Comparison of ENCODE assay signal across 34 cellular contexts in the genomic region with DNA sequence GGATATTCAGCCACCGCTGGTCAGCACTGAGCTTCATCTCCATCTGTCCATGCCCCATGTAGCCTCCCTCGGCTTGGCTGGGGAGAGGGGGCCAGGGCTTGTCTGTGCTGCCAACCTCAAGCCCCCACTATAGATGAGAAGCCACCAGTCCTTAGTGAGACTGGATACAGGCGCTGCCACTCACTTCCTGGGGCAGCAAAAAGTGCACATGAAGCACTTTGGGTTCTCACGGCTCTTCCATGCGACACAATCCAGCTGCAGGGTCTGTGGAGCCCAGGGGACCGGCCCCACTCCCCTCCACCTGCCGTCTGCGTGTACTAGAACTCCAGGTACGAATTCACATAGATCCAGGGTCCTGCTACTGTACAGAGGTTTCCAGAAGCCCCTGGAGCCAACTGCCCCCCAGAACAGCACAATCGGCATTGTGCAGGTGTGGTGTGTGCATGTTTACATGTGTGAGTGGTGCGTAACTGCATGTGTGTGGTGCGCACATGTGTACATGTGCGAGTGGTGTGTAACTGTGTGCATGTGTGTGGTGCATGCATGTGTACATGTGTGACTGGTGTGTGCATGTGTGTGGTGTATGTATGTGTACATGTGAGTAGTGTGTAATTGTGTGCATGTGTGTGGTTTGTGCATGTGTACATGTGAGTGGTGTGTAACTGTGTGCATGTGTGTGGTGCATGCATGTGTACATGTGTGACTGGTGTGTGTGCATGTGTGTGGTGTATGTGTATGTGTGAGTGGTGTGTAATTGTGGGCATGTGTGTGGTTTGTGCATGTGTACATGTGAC. TPM values are rescaled to one million over a fixed set of nuclear protein-coding genes. Genes with fewer than 3 reads are reported as not detected.
"Had no signal": no experiment of that assay in that cellular context is flagged by ENCODE, and none has a peak within 500 bp of the region (broad histone marks: within the 10 kb centered on the region; RNA-seq: fewer than 3 reads in every experiment).

No MANE protein-coding gene starts in this region.

- H3K36me3 ChIP-seq: ascending aorta, breast epithelium, SJCRH30, WERI-Rb-1 had no signal

- H3K4me1 ChIP-seq: ascending aorta, body of pancreas, breast epithelium, SJCRH30 had no signal

- H3K4me3 ChIP-seq: ascending aorta, body of pancreas, breast epithelium, SJCRH30, SK-N-MC had no signal

- H3K9me3 ChIP-seq: ascending aorta, body of pancreas, breast epithelium, SJCRH30 had no signal

- H3K27me3 ChIP-seq: ascending aorta, body of pancreas, breast epithelium had no signal

- H3K27ac Mint-ChIP-seq: activated CD8-positive, alpha-beta T cell treated with anti-CD3 and anti-CD28 coated beads for 36 hours; activated naive CD4-positive, alpha-beta T cell treated with anti-CD3 and anti-CD28 coated beads, Interleukin-2, amount 50 U/mL, for 24 hours; activated naive CD8-positive, alpha-beta T cell treated with anti-CD3 and anti-CD28 coated beads, Interleukin-2, amount 10 ng/mL, durations not matched to agents 7 days and 5 days; activated T-cell treated with anti-CD3 and anti-CD28 coated beads, Interleukin-2, amount 50 U/mL, for 24 hours; activated T-helper 2 cell treated with anti-CD3 and anti-CD28 coated beads, Interferon-gamma antibody, Interleukin-2, Interleukin-4, amounts not matched to agents 10 μg/mL and 5 μg/mL and 100 μg/mL, durations not matched to agents 14 hours and 24 hours and 36 hours had no signal

- H3K9me3 Mint-ChIP-seq: activated CD8-positive, alpha-beta T cell treated with anti-CD3 and anti-CD28 coated beads for 36 hours; activated naive CD4-positive, alpha-beta T cell treated with anti-CD3 and anti-CD28 coated beads, Interleukin-2, amount 50 U/mL, for 24 hours; activated naive CD8-positive, alpha-beta T cell treated with anti-CD3 and anti-CD28 coated beads, Interleukin-2, amount 10 ng/mL, durations not matched to agents 7 days and 5 days; activated T-cell treated with anti-CD3 and anti-CD28 coated beads, Interleukin-2, amount 50 U/mL, for 24 hours; activated T-helper 2 cell treated with anti-CD3 and anti-CD28 coated beads, Interferon-gamma antibody, Interleukin-2, Interleukin-4, amounts not matched to agents 10 μg/mL and 5 μg/mL and 100 μg/mL, durations not matched to agents 14 hours and 24 hours and 36 hours had no signal

- H3K4me1 Mint-ChIP-seq: activated naive CD4-positive, alpha-beta T cell treated with anti-CD3 and anti-CD28 coated beads, Interleukin-2, amount 50 U/mL, for 24 hours; activated naive CD8-positive, alpha-beta T cell treated with anti-CD3 and anti-CD28 coated beads, Interleukin-2, amount 10 ng/mL, durations not matched to agents 7 days and 5 days had no signal

- ATAC-seq: activated CD8-positive, alpha-beta T cell treated with anti-CD3 and anti-CD28 coated beads for 36 hours; body of pancreas; Panc1 had no signal

- H3K4me3 Mint-ChIP-seq: activated CD8-positive, alpha-beta T cell treated with anti-CD3 and anti-CD28 coated beads for 36 hours; activated naive CD4-positive, alpha-beta T cell treated with anti-CD3 and anti-CD28 coated beads, Interleukin-2, amount 50 U/mL, for 24 hours; activated naive CD8-positive, alpha-beta T cell treated with anti-CD3 and anti-CD28 coated beads, Interleukin-2, amount 10 ng/mL, durations not matched to agents 7 days and 5 days; activated T-cell treated with anti-CD3 and anti-CD28 coated beads, Interleukin-2, amount 50 U/mL, for 24 hours had no signal

- DNase-seq: activated CD4-positive, alpha-beta T cell treated with anti-CD3 and anti-CD28 coated beads for 1 hour; activated CD4-positive, alpha-beta T cell treated with anti-CD3 and anti-CD28 coated beads for 48 hours; activated CD4-positive, alpha-beta T cell treated with anti-CD3 and anti-CD28 coated beads, Interleukin-2, amount 50 U/mL, for 4 hours; activated CD4-positive, CD25-positive, alpha-beta regulatory T cell; activated CD8-positive, alpha-beta T cell treated with anti-CD3 and anti-CD28 coated beads for 36 hours; activated gamma-delta T cell; activated naive CD4-positive, alpha-beta T cell treated with Interleukin-2 at 50 U/mL for 16 hours; activated naive CD8-positive, alpha-beta T cell treated with anti-CD3 and anti-CD28 coated beads, Interleukin-2, amount 10 ng/mL, durations not matched to agents 7 days and 5 days; activated T-cell treated with anti-CD3 and anti-CD28 coated beads, Interleukin-2, amount 50 U/mL, for 24 hours; amygdala; body of pancreas; NCI-H1092; NCI-H1436 treated with DMSO at 0.1 percent for 48 hours; NCI-H1694 treated with DMSO at 0.1 percent for 48 hours; NCI-H2029; NCI-H345; NCI-H524 treated with DMSO at 0.1 percent for 48 hours; SHP77; SJCRH30; T1000; WERI-Rb-1 had no signal

- H3K27ac ChIP-seq: ascending aorta, body of pancreas, breast epithelium, SJCRH30, SK-N-MC, WERI-Rb-1 had no signal

- H3K27me3 Mint-ChIP-seq: activated CD8-positive, alpha-beta T cell treated with anti-CD3 and anti-CD28 coated beads for 36 hours; activated naive CD4-positive, alpha-beta T cell treated with anti-CD3 and anti-CD28 coated beads, Interleukin-2, amount 50 U/mL, for 24 hours; activated naive CD8-positive, alpha-beta T cell treated with anti-CD3 and anti-CD28 coated beads, Interleukin-2, amount 10 ng/mL, durations not matched to agents 7 days and 5 days; activated T-cell treated with anti-CD3 and anti-CD28 coated beads, Interleukin-2, amount 50 U/mL, for 24 hours had no signal

- H3K36me3 Mint-ChIP-seq: activated naive CD4-positive, alpha-beta T cell treated with anti-CD3 and anti-CD28 coated beads, Interleukin-2, amount 50 U/mL, for 24 hours; activated naive CD8-positive, alpha-beta T cell treated with anti-CD3 and anti-CD28 coated beads, Interleukin-2, amount 10 ng/mL, durations not matched to agents 7 days and 5 days had no signal

RNA-seq across cellular contexts. Expression of gene FRMD1, which starts 4.9 kb away (rescaled TPM):
- total RNA-seq: activated CD8-positive, alpha-beta memory T cell treated with anti-CD3 and anti-CD28 coated beads for 36 hours; activated CD8-positive, alpha-beta T cell treated with anti-CD3 and anti-CD28 coated beads for 36 hours; activated naive CD8-positive, alpha-beta T cell treated with anti-CD3 and anti-CD28 coated beads, Interleukin-2, amount 10 ng/mL, durations not matched to agents 7 days and 5 days; activated T-helper 2 cell treated with anti-CD3 and anti-CD28 coated beads, Interferon-gamma antibody, Interleukin-2, Interleukin-4, amounts not matched to agents 10 μg/mL and 5 μg/mL and 100 μg/mL, durations not matched to agents 14 hours and 24 hours and 36 hours; ascending aorta; body of pancreas; cardiac septum; MCF 10A; NCI-H460; RPMI7951; SJCRH30; T-helper 1 cell treated with Interleukin-12 subunit alpha and Interleukin-12 subunit beta and Interleukin-4 antibody, amounts not matched to agents 30 ng/mL and 1 ng/mL, for 36 hours; T-helper 2 cell treated with Interferon-gamma antibody and Interleukin-4, amounts not matched to agents 100 ng/mL and 5 ng/mL, for 36 hours had no signal
